ENCODE assay signal across 10 cellular contexts in the genomic region with DNA sequence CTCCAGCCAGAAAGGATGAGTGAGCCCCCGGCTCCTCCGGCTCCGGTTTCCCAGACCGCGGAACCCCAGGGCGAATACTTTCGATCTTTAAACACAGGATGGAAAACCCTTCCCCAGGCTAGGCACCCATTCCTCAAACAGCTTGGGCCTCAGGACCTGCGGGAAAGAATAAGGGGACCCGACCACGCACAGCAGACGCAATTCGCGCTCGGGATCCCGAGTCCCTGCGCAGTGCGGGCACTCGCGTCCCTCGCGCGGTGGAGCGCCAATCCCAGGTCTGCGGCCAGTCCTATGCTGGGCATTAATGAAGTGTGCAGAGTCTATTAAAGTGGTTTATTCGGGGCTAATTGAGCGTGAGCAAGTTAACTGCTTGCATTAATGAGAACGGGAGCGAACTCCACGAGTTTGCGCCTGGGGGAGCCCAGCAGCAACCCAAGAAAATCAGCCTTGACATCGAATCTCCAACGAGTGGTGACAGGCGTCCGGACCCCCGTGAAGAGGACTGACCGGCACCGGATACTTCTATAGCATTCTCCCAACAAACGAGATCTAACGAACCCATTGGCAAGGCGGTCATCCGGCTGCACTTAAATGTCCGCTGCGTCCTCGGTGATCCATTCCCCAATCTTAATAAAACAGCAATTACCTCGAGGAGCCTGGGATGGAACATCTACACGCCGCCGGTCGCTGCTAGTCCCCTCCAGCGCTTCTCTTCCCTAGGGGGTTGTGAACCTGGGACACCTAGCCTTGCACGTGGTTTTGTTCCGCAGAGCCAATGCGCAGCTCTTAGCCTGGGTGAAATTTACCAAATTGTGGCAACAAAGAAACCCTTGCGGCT. TPM values are rescaled to one million over a fixed set of nuclear protein-coding genes. Genes with fewer than 3 reads are reported as not detected.
DNase-seq lines count a peak whose midpoint lies in the region; TF ChIP-seq lines count a peak whose summit lies in the region.
"Had no signal": no experiment of that assay in that cellular context is flagged by ENCODE, and none has a peak within 500 bp of the region (broad histone marks: within the 10 kb centered on the region; RNA-seq: fewer than 3 reads in every experiment).

No MANE protein-coding gene starts in this region.

- peak overlapping the region; percentile 43 to 72 for H3K4me3 Mint-ChIP-seq in CD14-positive monocyte
- H3K4me3 Mint-ChIP-seq in IgD-negative memory B cell: peak overlapping the region in 3 of 4 donors; percentile 82 to 85 (median 85)
- peak overlapping the region; percentile 82 for H3K4me3 Mint-ChIP-seq in osteocyte (ENCODE audit: unreplicated experiment)

- H3K27ac Mint-ChIP-seq in CD14-positive monocyte (no peak overlapping the region), IgD-negative memory B cell (peak overlapping the region; percentile 72 to 96 (median 95)), osteocyte (ENCODE audit: unreplicated experiment) (no peak overlapping the region)

- H3K9me3 ChIP-seq in esophagus muscularis mucosa: no peaks in the 10 kb centered on the region

- no peak for TF ChIP-seq EP300 in esophagus muscularis mucosa (IDR thresholded peaks at IDR 0.05)

- H3K4me3 ChIP-seq in esophagus muscularis mucosa: peak overlapping the region; percentile 75 to 90 (median 84)

- H3K36me3 Mint-ChIP-seq in CD14-positive monocyte (peaks cover 13 to 17% of the 10 kb centered on the region in 2 donors), IgD-negative memory B cell (no peaks in the 10 kb centered on the region), osteocyte (ENCODE audit: unreplicated experiment) (peaks cover 14% of the 10 kb centered on the region)

- H3K4me1 ChIP-seq in esophagus muscularis mucosa: peaks cover 19 to 95% (median 86%) of the 10 kb centered on the region in 4 donors

- H3K27me3 Mint-ChIP-seq in CD14-positive monocyte (ENCODE audit: low read depth in 3 of 3) (peaks cover 96 to 100% (median 99%) of the 10 kb centered on the region in 3 donors), IgD-negative memory B cell (peaks cover 81% of the 10 kb centered on the region), osteocyte (ENCODE audit: unreplicated experiment) (peaks cover 22% of the 10 kb centered on the region)

- peaks cover 4 to 19% (median 9%) of the 10 kb centered on the region in 4 donors for H3K36me3 ChIP-seq in esophagus muscularis mucosa
- H3K36me3 ChIP-seq: WERI-Rb-1 had no signal

- H3K27me3 ChIP-seq in esophagus muscularis mucosa: peaks cover 0 to 43% (median 0%) of the 10 kb centered on the region in 4 donors

- peaks cover 0 to 46% (median 30%) of the 10 kb centered on the region in 7 donors for H3K9me3 Mint-ChIP-seq in CD14-positive monocyte
- H3K9me3 Mint-ChIP-seq in IgD-negative memory B cell: peaks cover 0 to 9% (median 3%) of the 10 kb centered on the region in 3 donors
- no peaks in the 10 kb centered on the region for H3K9me3 Mint-ChIP-seq in osteocyte (ENCODE audit: unreplicated experiment)

- no peak for TF ChIP-seq POLR2A in esophagus muscularis mucosa (IDR thresholded peaks at IDR 0.05; ENCODE audit: low read depth)

- WGBS in esophagus muscularis mucosa: 6% methylated on average over 31 of the region's 54 CpGs

- H3K4me1 Mint-ChIP-seq in CD14-positive monocyte (peaks cover 50% of the 10 kb centered on the region), IgD-negative memory B cell (peaks cover 11 to 24% (median 16%) of the 10 kb centered on the region in 3 donors), osteocyte (ENCODE audit: unreplicated experiment) (peaks cover 29% of the 10 kb centered on the region)

- TF ChIP-seq CTCF in CD14-positive monocyte (IDR thresholded peaks at IDR 0.05) (no peak), esophagus muscularis mucosa (IDR thresholded peaks at IDR 0.05) (no peak), osteocyte (IDR thresholded peaks at IDR 0.05) (no peak)

- H3K27ac ChIP-seq in esophagus muscularis mucosa (replicated peaks in 1 of 4): peak overlapping the region; percentile 87 to 94 (median 91)
- H3K27ac ChIP-seq: WERI-Rb-1 had no signal

- DNase-seq in CD14-positive monocyte (ENCODE audit: low spot score) (no peak), esophagus muscularis mucosa (ENCODE audit: extremely low spot score) (peak; percentile 86), osteocyte (ENCODE audit: extremely low spot score, unreplicated experiment) (peak; percentile 70), cerebellar nuclear complex (lab: John Stamatoyannopoulos, UW) (no peak), NCI-H82 treated with DMSO at 0.1 percent for 48 hours (lab: John Stamatoyannopoulos, UW; ENCODE audit: unreplicated experiment) (no peak), A172 (ENCODE audit: low spot score) (no peak), NCI-H2171 treated with DMSO at 0.1 percent for 48 hours (lab: John Stamatoyannopoulos, UW) (no peak)
- DNase-seq: foreskin melanocyte, WERI-Rb-1 had no signal

- intact Hi-C loops in CD14-positive monocyte (cut with micrococcal nuclease) (loop anchor here in 1 of 2 donors (10.0 kb wide), 1 partner anchor 1308 kb away; a partner anchor contains a TSS), esophagus muscularis mucosa (cut with DNase I) (loop anchor here (10.0 kb wide), 1 partner anchor 698 kb away; a partner anchor contains a TSS)

RNA-seq across cellular contexts. Expression of a gene that starts 1.7 kb away (rescaled TPM):
- not detected for polyA plus RNA-seq in CD14-positive monocyte
- polyA plus RNA-seq in IgD-negative memory B cell: not detected
- 10 to 100 TPM; 50.3 to 99.6 (median 74.7) TPM for total RNA-seq in esophagus muscularis mucosa
- total RNA-seq in osteocyte: 5.8 and 6.1 TPM in 2 replicates
- total RNA-seq in A172 (2014; rRNA removed; shearing (Covaris generic)): 6.3 and 8.1 TPM in 2 replicates

Comparison
In these comparisons a context has a peak if more than half of its experiments do, and no peak if none do; other contexts are left out.
1. DNase-seq: peak in esophagus muscularis mucosa (single experiment) and osteocyte (single experiment); none in CD14-positive monocyte (single experiment), cerebellar nuclear complex (0 of 2), NCI-H82 treated with DMSO at 0.1 percent for 48 hours (single experiment), A172 (single experiment) and NCI-H2171 treated with DMSO at 0.1 percent for 48 hours (single experiment).
2. H3K27ac Mint-ChIP-seq: peak in IgD-negative memory B cell (3 of 3); none in CD14-positive monocyte (0 of 7) and osteocyte (single experiment).
3. Peak in every context shown above with its lines, with median percentiles within 50 percentile points of each other: H3K4me3 Mint-ChIP-seq.